Comparison of ENCODE assay signal across 1 cellular context in genomic region chr19:50741179-50741933, GRCh38.
TF ChIP-seq lines count a peak whose summit lies in the region.

No MANE protein-coding gene starts in this region.

TF ChIP-seq in K562, 482 proteins besides CTCF, POLR2A, EP300 and RAD21 (continued from another document and continues in another):
- TF ChIP-seq ZBTB49 (CRISPR knock-in tag; IDR thresholded peaks at IDR 0.05; ENCODE audit: borderline replicate concordance) (no peak), ZNF212 (CRISPR knock-in tag; IDR thresholded peaks at IDR 0.05) (0 out of 2 replicates have a peak, but pooled peaks have one; percentile 21), NFYB (IDR thresholded peaks at IDR 0.05; ENCODE audit: extremely low read depth, insufficient read length) (no peak), HDAC1 (IDR thresholded peaks at IDR 0.05) (peak; percentile 38 to 46; a peak in 1 of 4 replicates), ZNF197 (CRISPR knock-in tag; IDR thresholded peaks at IDR 0.05; ENCODE audit: low read depth) (0 out of 2 replicates have a peak, but pooled peaks have one; percentile 45), EP400 (IDR thresholded peaks at IDR 0.05) (no peak), ATF4 (CRISPR knock-in tag; IDR thresholded peaks at IDR 0.05) (no peak), FOXJ2 (tag; IDR thresholded peaks at IDR 0.05) (no peak), SMARCB1 (IDR thresholded peaks at IDR 0.05; ENCODE audit: insufficient read length, low read depth) (no peak), TAF9B (IDR thresholded peaks at IDR 0.05; ENCODE audit: partially characterized antibody) (no peak), ZNF449 (CRISPR knock-in tag; IDR thresholded peaks at IDR 0.05) (no peak), NUFIP1 (IDR thresholded peaks at IDR 0.05; ENCODE audit: partially characterized antibody) (no peak), MAFG (tag; conservative IDR thresholded peaks at IDR 0.05) (peak; percentile 50; the same call in 1 of the 2 replicates), ZNF696 (CRISPR knock-in tag; conservative IDR thresholded peaks at IDR 0.05) (no peak), FIP1L1 (IDR thresholded peaks at IDR 0.05; ENCODE audit: low read depth, low read length, poor library complexity, severe bottlenecking) (no peak), ZFP36 (IDR thresholded peaks at IDR 0.05; ENCODE audit: low read depth, low read length, partially characterized antibody) (no peak), GTF3C2 (IDR thresholded peaks at IDR 0.05; ENCODE audit: borderline replicate concordance, extremely low read depth, insufficient read length) (no peak), RFX1 (IDR thresholded peaks at IDR 0.05) (no peak), HDGF (IDR thresholded peaks at IDR 0.05) (no peak), CREB3 (tag; conservative IDR thresholded peaks at IDR 0.05; ENCODE audit: low read depth) (no peak), BCL6 (CRISPR knock-in tag; IDR thresholded peaks at IDR 0.05) (no peak), BRD4 (IDR thresholded peaks at IDR 0.05) (no peak), RB1 (IDR thresholded peaks at IDR 0.05; ENCODE audit: low read depth) (no peak), ZNF695 (CRISPR knock-in tag; IDR thresholded peaks at IDR 0.05) (no peak), ZNF140 (CRISPR knock-in tag; IDR thresholded peaks at IDR 0.05) (no peak), ZNF311 (CRISPR knock-in tag; IDR thresholded peaks at IDR 0.05) (peak; percentile 55), NFXL1 (CRISPR knock-in tag; IDR thresholded peaks at IDR 0.05) (no peak), BRD9 (IDR thresholded peaks at IDR 0.05; ENCODE audit: low read depth, partially characterized antibody) (peak; percentile 55), KDM5B (IDR thresholded peaks at IDR 0.05; ENCODE audit: insufficient replicate concordance, low read depth, low read length) (no peak), NFIX (CRISPR knock-in tag; IDR thresholded peaks at IDR 0.05; ENCODE audit: low read depth) (no peak), JUN (IDR thresholded peaks at IDR 0.05; ENCODE audit: borderline replicate concordance, low read depth, low read length) (no peak), JUN (CRISPR knock-in tag; IDR thresholded peaks at IDR 0.05; ENCODE audit: borderline replicate concordance) (no peak), ZNF766 (CRISPR knock-in tag; conservative IDR thresholded peaks at IDR 0.05) (peak; percentile 64; the same call in 1 of the 2 replicates), GABPB1 (CRISPR knock-in tag; IDR thresholded peaks at IDR 0.05) (0 out of 2 replicates have a peak, but pooled peaks have one; percentile 28), ZNF75A (CRISPR knock-in tag; IDR thresholded peaks at IDR 0.05) (no peak), PHF8 (IDR thresholded peaks at IDR 0.05; ENCODE audit: borderline replicate concordance, low read length) (no peak), RBFOX2 (IDR thresholded peaks at IDR 0.05; ENCODE audit: low read depth, low read length) (no peak), MCM7 (IDR thresholded peaks at IDR 0.05) (no peak), PRPF4 (IDR thresholded peaks at IDR 0.05; ENCODE audit: insufficient read depth, low read depth, low read length, poor library complexity, severe bottlenecking) (no peak), LCOR (CRISPR knock-in tag; IDR thresholded peaks at IDR 0.05) (no peak), STAT5B (CRISPR knock-in tag; IDR thresholded peaks at IDR 0.05) (no peak), TRIM28 (IDR thresholded peaks at IDR 0.05) (no peak), CC2D1A (IDR thresholded peaks at IDR 0.05) (no peak)
- TF ChIP-seq, protein P1, sequence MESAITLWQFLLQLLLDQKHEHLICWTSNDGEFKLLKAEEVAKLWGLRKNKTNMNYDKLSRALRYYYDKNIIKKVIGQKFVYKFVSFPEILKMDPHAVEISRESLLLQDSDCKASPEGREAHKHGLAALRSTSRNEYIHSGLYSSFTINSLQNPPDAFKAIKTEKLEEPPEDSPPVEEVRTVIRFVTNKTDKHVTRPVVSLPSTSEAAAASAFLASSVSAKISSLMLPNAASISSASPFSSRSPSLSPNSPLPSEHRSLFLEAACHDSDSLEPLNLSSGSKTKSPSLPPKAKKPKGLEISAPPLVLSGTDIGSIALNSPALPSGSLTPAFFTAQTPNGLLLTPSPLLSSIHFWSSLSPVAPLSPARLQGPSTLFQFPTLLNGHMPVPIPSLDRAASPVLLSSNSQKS (CRISPR knock-in tag; IDR thresholded peaks at IDR 0.05), result no peak
- TF ChIP-seq, protein P2, sequence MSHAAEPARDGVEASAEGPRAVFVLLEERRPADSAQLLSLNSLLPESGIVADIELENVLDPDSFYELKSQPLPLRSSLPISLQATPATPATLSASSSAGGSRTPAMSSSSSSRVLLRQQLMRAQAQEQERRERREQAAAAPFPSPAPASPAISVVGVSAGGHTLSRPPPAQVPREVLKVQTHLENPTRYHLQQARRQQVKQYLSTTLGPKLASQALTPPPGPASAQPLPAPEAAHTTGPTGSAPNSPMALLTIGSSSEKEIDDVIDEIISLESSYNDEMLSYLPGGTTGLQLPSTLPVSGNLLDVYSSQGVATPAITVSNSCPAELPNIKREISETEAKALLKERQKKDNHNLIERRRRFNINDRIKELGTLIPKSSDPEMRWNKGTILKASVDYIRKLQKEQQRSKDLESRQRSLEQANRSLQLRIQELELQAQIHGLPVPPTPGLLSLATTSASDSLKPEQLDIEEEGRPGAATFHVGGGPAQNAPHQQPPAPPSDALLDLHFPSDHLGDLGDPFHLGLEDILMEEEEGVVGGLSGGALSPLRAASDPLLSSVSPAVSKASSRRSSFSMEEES (CRISPR knock-in tag; IDR thresholded peaks at IDR 0.05), result no peak
- TF ChIP-seq, protein P3, sequence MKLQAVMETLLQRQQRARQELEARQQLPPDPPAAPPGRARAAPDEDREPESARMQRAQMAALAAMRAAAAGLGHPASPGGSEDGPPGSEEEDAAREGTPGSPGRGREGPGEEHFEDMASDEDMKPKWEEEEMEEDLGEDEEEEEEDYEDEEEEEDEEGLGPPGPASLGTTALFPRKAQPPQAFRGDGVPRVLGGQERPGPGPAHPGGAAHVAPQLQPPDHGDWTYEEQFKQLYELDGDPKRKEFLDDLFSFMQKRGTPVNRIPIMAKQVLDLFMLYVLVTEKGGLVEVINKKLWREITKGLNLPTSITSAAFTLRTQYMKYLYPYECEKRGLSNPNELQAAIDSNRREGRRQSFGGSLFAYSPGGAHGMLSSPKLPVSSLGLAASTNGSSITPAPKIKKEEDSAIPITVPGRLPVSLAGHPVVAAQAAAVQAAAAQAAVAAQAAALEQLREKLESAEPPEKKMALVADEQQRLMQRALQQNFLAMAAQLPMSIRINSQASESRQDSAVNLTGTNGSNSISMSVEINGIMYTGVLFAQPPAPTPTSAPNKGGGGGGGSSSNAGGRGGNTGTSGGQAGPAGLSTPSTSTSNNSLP (IDR thresholded peaks at IDR 0.05; ENCODE audit: borderline replicate concordance, low read depth, low read length), result no peak
- TF ChIP-seq, protein P4, sequence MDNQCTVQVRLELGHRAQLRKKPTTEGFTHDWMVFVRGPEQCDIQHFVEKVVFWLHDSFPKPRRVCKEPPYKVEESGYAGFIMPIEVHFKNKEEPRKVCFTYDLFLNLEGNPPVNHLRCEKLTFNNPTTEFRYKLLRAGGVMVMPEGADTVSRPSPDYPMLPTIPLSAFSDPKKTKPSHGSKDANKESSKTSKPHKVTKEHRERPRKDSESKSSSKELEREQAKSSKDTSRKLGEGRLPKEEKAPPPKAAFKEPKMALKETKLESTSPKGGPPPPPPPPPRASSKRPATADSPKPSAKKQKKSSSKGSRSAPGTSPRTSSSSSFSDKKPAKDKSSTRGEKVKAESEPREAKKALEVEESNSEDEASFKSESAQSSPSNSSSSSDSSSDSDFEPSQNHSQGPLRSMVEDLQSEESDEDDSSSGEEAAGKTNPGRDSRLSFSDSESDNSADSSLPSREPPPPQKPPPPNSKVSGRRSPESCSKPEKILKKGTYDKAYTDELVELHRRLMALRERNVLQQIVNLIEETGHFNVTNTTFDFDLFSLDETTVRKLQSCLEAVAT (IDR thresholded peaks at IDR 0.05), result peak in 1 of 2 experiments; percentile 65; a peak in 2 of 4 replicates
- TF ChIP-seq, protein P5, sequence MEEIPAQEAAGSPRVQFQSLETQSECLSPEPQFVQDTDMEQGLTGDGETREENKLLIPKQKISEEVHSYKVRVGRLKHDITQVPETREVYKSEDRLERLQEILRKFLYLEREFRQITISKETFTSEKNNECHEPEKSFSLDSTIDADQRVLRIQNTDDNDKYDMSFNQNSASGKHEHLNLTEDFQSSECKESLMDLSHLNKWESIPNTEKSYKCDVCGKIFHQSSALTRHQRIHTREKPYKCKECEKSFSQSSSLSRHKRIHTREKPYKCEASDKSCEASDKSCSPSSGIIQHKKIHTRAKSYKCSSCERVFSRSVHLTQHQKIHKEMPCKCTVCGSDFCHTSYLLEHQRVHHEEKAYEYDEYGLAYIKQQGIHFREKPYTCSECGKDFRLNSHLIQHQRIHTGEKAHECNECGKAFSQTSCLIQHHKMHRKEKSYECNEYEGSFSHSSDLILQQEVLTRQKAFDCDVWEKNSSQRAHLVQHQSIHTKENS (CRISPR knock-in tag; IDR thresholded peaks at IDR 0.05), result no peak
